Comparison of ENCODE assay signal across 8 cellular contexts in the genomic region with DNA sequence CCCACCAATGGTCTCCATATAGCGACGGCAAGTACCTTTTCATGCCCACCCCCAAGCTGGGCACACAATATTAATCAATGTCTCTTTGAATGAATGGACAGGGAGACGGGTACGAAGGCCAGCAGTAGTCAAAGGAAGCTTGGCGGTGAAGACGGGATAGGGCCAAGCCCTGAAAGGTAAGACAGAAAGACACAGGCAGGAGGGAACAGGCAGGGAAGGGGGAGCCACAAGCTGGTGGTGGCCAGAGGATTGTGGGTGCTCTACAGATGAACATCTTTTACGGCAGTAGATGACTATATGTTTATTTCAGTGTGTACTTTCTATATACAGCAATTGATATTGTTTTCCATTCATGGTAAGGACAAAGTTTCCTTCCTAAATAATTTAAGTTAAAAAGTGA. TPM values are rescaled to one million over a fixed set of nuclear protein-coding genes. Genes with fewer than 3 reads are reported as not detected.
DNase-seq lines count a peak whose midpoint lies in the region; ATAC-seq and TF ChIP-seq lines count a peak whose summit lies in the region.

No MANE protein-coding gene starts in this region.

- no peak for TF ChIP-seq CTCF in activated CD8-positive, alpha-beta T cell treated with anti-CD3 and anti-CD28 coated beads for 36 hours (IDR thresholded peaks at IDR 0.05)
- TF ChIP-seq CTCF in right lobe of liver (IDR thresholded peaks at IDR 0.05) (no peak), GM10248 (IDR thresholded peaks at IDR 0.05; ENCODE audit: control extremely low read depth, extremely low read depth, low read depth, missing control alignments) (no peak)

- POLR2A ChIA-PET in activated CD4-positive, alpha-beta T cell treated with anti-CD3 and anti-CD28 coated beads for 36 hours (lab: Charles Lee), result interaction anchor here (0.6 to 0.9 kb wide), 2 partner anchors 130 to 237 kb away, joined by 3 to 7 read pairs; no protein-coding TSS in a partner anchor
- POLR2A ChIA-PET in activated CD8-positive, alpha-beta T cell treated with anti-CD3 and anti-CD28 coated beads for 36 hours (lab: Charles Lee), result interaction anchor here (1.1 to 15.0 kb wide), 6 partner anchors 8 to 128 kb away, joined by 3 to 213 read pairs (median 5); a partner anchor contains a TSS
- POLR2A ChIA-PET in GM10248 (lab: Yijun Ruan, JAX), result interaction anchor here (0.7 kb wide), 1 partner anchor 88 kb away, joined by 3 read pairs; no protein-coding TSS in a partner anchor

- H3K9me3 ChIP-seq in right lobe of liver, result no peaks in the 10 kb centered on the region

- H3K4me3 Mint-ChIP-seq in activated CD4-positive, alpha-beta T cell treated with anti-CD3 and anti-CD28 coated beads for 36 hours, result peak overlapping the region; percentile 56
- H3K4me3 Mint-ChIP-seq in activated CD8-positive, alpha-beta T cell treated with anti-CD3 and anti-CD28 coated beads for 36 hours, result peak overlapping the region; percentile 59

- peak overlapping the region; percentile 88 for H3K27ac Mint-ChIP-seq in activated CD4-positive, alpha-beta T cell treated with anti-CD3 and anti-CD28 coated beads for 36 hours
- H3K27ac Mint-ChIP-seq in activated CD8-positive, alpha-beta T cell treated with anti-CD3 and anti-CD28 coated beads for 36 hours, result peak overlapping the region; percentile 94

- H3K36me3 Mint-ChIP-seq in activated CD4-positive, alpha-beta T cell treated with anti-CD3 and anti-CD28 coated beads for 36 hours (ENCODE audit: low read depth), result peaks cover 38% of the 10 kb centered on the region
- H3K36me3 Mint-ChIP-seq in activated CD8-positive, alpha-beta T cell treated with anti-CD3 and anti-CD28 coated beads for 36 hours (ENCODE audit: low read depth), result peaks cover 50% of the 10 kb centered on the region

- H3K4me1 ChIP-seq in right lobe of liver, result peaks cover 0 to 38% (median 21%) of the 10 kb centered on the region in 4 donors

- peak; percentile 51 for DNase-seq in activated CD4-positive, alpha-beta T cell treated with anti-CD3 and anti-CD28 coated beads for 36 hours
- no peak for DNase-seq in activated CD4-positive, alpha-beta T cell treated with anti-CD3 and anti-CD28 coated beads, Interleukin-2, amount 50 U/mL, for 48 hours
- peak; percentile 24 for DNase-seq in activated CD8-positive, alpha-beta T cell treated with anti-CD3 and anti-CD28 coated beads for 36 hours
- DNase-seq in right lobe of liver (no peak), substantia nigra (lab: John Stamatoyannopoulos, UW) (no peak), GM10248 (ENCODE audit: extremely low spot score) (no peak), H7 (no peak)
- DNase-seq in stimulated activated CD4-positive, alpha-beta T cell treated with anti-CD3 and anti-CD28 coated beads, Interleukin-1b, Interleukin-23, amount 100 ng/mL, for 48 hours, result no peak

- no peak for TF ChIP-seq POLR2A in right lobe of liver (IDR thresholded peaks at IDR 0.05)

- CTCF ChIA-PET in activated CD4-positive, alpha-beta T cell treated with anti-CD3 and anti-CD28 coated beads for 36 hours (lab: Charles Lee), result interaction anchor here (1.1 to 2.5 kb wide), 3 partner anchors 12 to 18 kb away, joined by 3 to 15 read pairs (median 8); no protein-coding TSS in a partner anchor
- CTCF ChIA-PET in activated CD8-positive, alpha-beta T cell treated with anti-CD3 and anti-CD28 coated beads for 36 hours (lab: Charles Lee), result interaction anchor here (1.1 to 3.0 kb wide), 5 partner anchors 8 to 237 kb away, joined by 3 to 13 read pairs (median 3); no protein-coding TSS in a partner anchor
- CTCF ChIA-PET in GM10248 (lab: Yijun Ruan, JAX), result interaction anchor here (1.3 to 1.6 kb wide), 3 partner anchors 12 to 113 kb away, joined by 5 to 6 read pairs (median 6); no protein-coding TSS in a partner anchor

- H3K27me3 Mint-ChIP-seq in activated CD4-positive, alpha-beta T cell treated with anti-CD3 and anti-CD28 coated beads for 36 hours, result no peaks in the 10 kb centered on the region
- no peaks in the 10 kb centered on the region for H3K27me3 Mint-ChIP-seq in activated CD8-positive, alpha-beta T cell treated with anti-CD3 and anti-CD28 coated beads for 36 hours

- H3K4me3 ChIP-seq in right lobe of liver (no peak overlapping the region), H7 (ENCODE audit: insufficient read depth, low read depth, low read length) (no peak overlapping the region)

- H3K36me3 ChIP-seq in right lobe of liver (peaks cover 0 to 5% (median 0%) of the 10 kb centered on the region in 4 donors), H7 (replicated peaks; ENCODE audit: control insufficient read depth, insufficient read depth, low read length) (no peaks in the 10 kb centered on the region; the same call in 1 of the 2 replicates)

- H3K9me3 Mint-ChIP-seq in activated CD4-positive, alpha-beta T cell treated with anti-CD3 and anti-CD28 coated beads for 36 hours (ENCODE audit: low read depth), result no peaks in the 10 kb centered on the region
- H3K9me3 Mint-ChIP-seq in activated CD8-positive, alpha-beta T cell treated with anti-CD3 and anti-CD28 coated beads for 36 hours, result no peaks in the 10 kb centered on the region

- no peaks in the 10 kb centered on the region for H3K27me3 ChIP-seq in right lobe of liver
- H3K27me3 ChIP-seq in H7 (ENCODE audit: control insufficient read depth, insufficient read depth, low read length), result no peaks in the 10 kb centered on the region

- ATAC-seq in activated CD4-positive, alpha-beta T cell treated with anti-CD3 and anti-CD28 coated beads for 36 hours, result peak; percentile 50
- ATAC-seq in activated CD8-positive, alpha-beta T cell treated with anti-CD3 and anti-CD28 coated beads for 36 hours, result peak; percentile 19
- ATAC-seq in right lobe of liver, result no peak

- H3K4me1 Mint-ChIP-seq in activated CD4-positive, alpha-beta T cell treated with anti-CD3 and anti-CD28 coated beads for 36 hours, result peaks cover 89% of the 10 kb centered on the region
- peaks cover 86% of the 10 kb centered on the region for H3K4me1 Mint-ChIP-seq in activated CD8-positive, alpha-beta T cell treated with anti-CD3 and anti-CD28 coated beads for 36 hours (ENCODE audit: low read depth)

- H3K27ac ChIP-seq in right lobe of liver (peak overlapping the region; percentile 7 to 91 (median 23)), substantia nigra (ENCODE audit: low read depth, low read length, poor library complexity, severe bottlenecking) (peak overlapping the region; percentile 44)

- WGBS in right lobe of liver (ENCODE audit: insufficient coverage, low coverage, low lambda C conversion rate, missing lambda C conversion rate), result 78% methylated on average over 7 of the region's 7 CpGs

- intact Hi-C loops in activated CD4-positive, alpha-beta T cell treated with anti-CD3 and anti-CD28 coated beads for 36 hours (cut with DNase I, micrococcal nuclease), result loop anchor here (1.0 to 5.0 kb wide), 5 partner anchors 10 to 77 kb away; a partner anchor contains a TSS
- intact Hi-C loops in activated CD8-positive, alpha-beta T cell treated with anti-CD3 and anti-CD28 coated beads for 36 hours (cut with micrococcal nuclease), result no loop called here
- intact Hi-C loops in right lobe of liver (cut with DNase I), result no loop called here

RNA-seq across cellular contexts. Expression of a gene that starts 16.3 kb away (rescaled TPM):
- 100 to 1,000 TPM; 320 to 346 TPM for total RNA-seq in activated CD4-positive, alpha-beta T cell treated with anti-CD3 and anti-CD28 coated beads for 36 hours
- 100 to 1,000 TPM; 335 to 340 TPM for total RNA-seq in activated CD8-positive, alpha-beta T cell treated with anti-CD3 and anti-CD28 coated beads for 36 hours
- total RNA-seq in right lobe of liver, result 100 to 1,000 TPM in 1 of 6 experiments, 10 to 100 TPM in 5; 53.5 to 117 (median 88.0) TPM
- total RNA-seq in H7 (2014; rRNA removed; shearing (Covaris generic)), result 201 and 214 TPM in 2 replicates

Comparison
In these comparisons a context has a peak if more than half of its experiments do, and no peak if none do; other contexts are left out.
1. DNase-seq: peak in activated CD4-positive, alpha-beta T cell treated with anti-CD3 and anti-CD28 coated beads for 36 hours (single experiment) and activated CD8-positive, alpha-beta T cell treated with anti-CD3 and anti-CD28 coated beads for 36 hours (single experiment); none in activated CD4-positive, alpha-beta T cell treated with anti-CD3 and anti-CD28 coated beads, Interleukin-2, amount 50 U/mL, for 48 hours (0 of 2), right lobe of liver (0 of 3), substantia nigra (0 of 49), stimulated activated CD4-positive, alpha-beta T cell treated with anti-CD3 and anti-CD28 coated beads, Interleukin-1b, Interleukin-23, amount 100 ng/mL, for 48 hours (single experiment), GM10248 (single experiment) and H7 (single experiment).
2. ATAC-seq: peak in activated CD4-positive, alpha-beta T cell treated with anti-CD3 and anti-CD28 coated beads for 36 hours (single experiment) and activated CD8-positive, alpha-beta T cell treated with anti-CD3 and anti-CD28 coated beads for 36 hours (single experiment); none in right lobe of liver (0 of 4).
3. intact Hi-C loops: an anchor here in activated CD4-positive, alpha-beta T cell treated with anti-CD3 and anti-CD28 coated beads for 36 hours (1.0 to 5.0 kb wide); none called in activated CD8-positive, alpha-beta T cell treated with anti-CD3 and anti-CD28 coated beads for 36 hours and right lobe of liver.